ENCODE assay signal across 1 cellular context in genomic region chr14:92532490-92533163, GRCh38.
TF ChIP-seq lines count a peak whose summit lies in the region.

No MANE protein-coding gene starts in this region.

TF ChIP-seq in SK-N-SH, 30 proteins besides CTCF, POLR2A, EP300 and RAD21 (continued from another document):
- no peak for TF ChIP-seq PBX3 (IDR thresholded peaks at IDR 0.05)
- no peak for TF ChIP-seq TEAD4 (IDR thresholded peaks at IDR 0.05; ENCODE audit: borderline replicate concordance, insufficient read depth)
- TF ChIP-seq ZBTB33 (IDR thresholded peaks at IDR 0.05; ENCODE audit: borderline replicate concordance, low read depth), result no peak
TF ChIP-seq in SK-N-SH: peak in this region for 0.
